1 cellular context compared by ENCODE assay signal in genomic region chr11:101862410-101863233, GRCh38.
TF ChIP-seq lines count a peak whose summit lies in the region.

No MANE protein-coding gene starts in this region.

TF ChIP-seq in liver, 16 proteins besides CTCF, POLR2A, EP300 and RAD21 (continued from another document):
- TF ChIP-seq ZBTB33 (IDR thresholded peaks at IDR 0.05) = peak; percentile 2
- no peak for TF ChIP-seq YY1 (IDR thresholded peaks at IDR 0.05)
- no peak for TF ChIP-seq HNF4G (IDR thresholded peaks at IDR 0.05)
